9 cellular contexts compared by ENCODE assay signal in genomic region chr5:139659673-139660072, GRCh38. TPM values are rescaled to one million over a fixed set of nuclear protein-coding genes. Genes with fewer than 3 reads are reported as not detected.
DNase-seq lines count a peak whose midpoint lies in the region; ATAC-seq, FAIRE-seq and TF ChIP-seq lines count a peak whose summit lies in the region.
"Had no signal": no experiment of that assay in that cellular context is flagged by ENCODE, and none has a peak within 500 bp of the region (broad histone marks: within the 10 kb centered on the region; RNA-seq: fewer than 3 reads in every experiment).

No MANE protein-coding gene starts in this region.

- TF ChIP-seq CTCF in LNCaP clone FGC (IDR thresholded peaks at IDR 0.05; ENCODE audit: control insufficient read depth, extremely low read depth, insufficient read depth), result no peak
- TF ChIP-seq CTCF in lower lobe of right lung (IDR thresholded peaks at IDR 0.05), result no peak
- no peak for TF ChIP-seq CTCF in tibial artery (IDR thresholded peaks at IDR 0.05)

- DNase-seq in LNCaP clone FGC (ENCODE audit: low read depth) (no peak), lower lobe of right lung (no peak), tibial artery (no peak), HTR-8/SVneo (ENCODE audit: insufficient read length, low spot score) (no peak)
- DNase-seq in activated CD4-positive, alpha-beta T cell treated with anti-CD3 and anti-CD28 coated beads, Interleukin-2, amount 50 U/mL, for 48 hours, result no peak
- DNase-seq: effector CD8-positive, alpha-beta T cell had no signal

- H3K27ac ChIP-seq in cingulate gyrus (ENCODE audit: low read depth, low read length) (peak overlapping the region; percentile 98), lower lobe of right lung (peak overlapping the region; percentile 84), tibial artery (peak overlapping the region; percentile 88 to 94)

- no peak for FAIRE-seq in HTR-8/SVneo (lab: Jason Lieb, UNC)

- ATAC-seq in lower lobe of right lung, result no peak
- no peak for ATAC-seq in esophagus mucosa
- no peak for ATAC-seq in GM19395 (IDR thresholded peaks at IDR 0.05; ENCODE audit: unreplicated experiment)

- H3K4me3 ChIP-seq in LNCaP clone FGC (ENCODE audit: low read depth, low read length) (peak overlapping the region; percentile 34), lower lobe of right lung (peak overlapping the region; percentile 49), tibial artery (peak overlapping the region; percentile 40 to 47)

- peaks cover 99% of the 10 kb centered on the region for H3K4me1 ChIP-seq in lower lobe of right lung
- peaks cover 9 to 100% (median 93%) of the 10 kb centered on the region in 4 donors for H3K4me1 ChIP-seq in tibial artery

- H3K27me3 ChIP-seq in lower lobe of right lung (ENCODE audit: low read depth), result no peaks in the 10 kb centered on the region
- H3K27me3 ChIP-seq in tibial artery, result no peaks in the 10 kb centered on the region

- H3K9me3 ChIP-seq in lower lobe of right lung (no peaks in the 10 kb centered on the region), tibial artery (no peaks in the 10 kb centered on the region)

- intact Hi-C loops in lower lobe of right lung (cut with DNase I) (no loop called here), tibial artery (cut with DNase I; ENCODE audit: low total_unique reads) (loop anchor here (5.0 kb wide), 1 partner anchor 38 kb away; no protein-coding TSS in a partner anchor)

- H3K36me3 ChIP-seq in lower lobe of right lung (no peaks in the 10 kb centered on the region), tibial artery (no peaks in the 10 kb centered on the region)

RNA-seq across cellular contexts. Expression of gene CXXC5, which starts 11.5 kb away (rescaled TPM):
- total RNA-seq in lower lobe of right lung (27.3 TPM), esophagus mucosa (22.6 TPM)
